ENCODE assay signal across 8 cellular contexts in genomic region chr10:17665742-17666141, GRCh38. TPM values are rescaled to one million over a fixed set of nuclear protein-coding genes. Genes with fewer than 3 reads are reported as not detected.
A peak's percentile ranks its signal among the peaks of the same experiment; 100 is the strongest.
DNase-seq lines count a peak whose midpoint lies in the region; ATAC-seq and TF ChIP-seq lines count a peak whose summit lies in the region.
"Had no signal": no experiment of that assay in that cellular context is flagged by ENCODE, and none has a peak within 500 bp of the region (broad histone marks: within the 10 kb centered on the region; RNA-seq: fewer than 3 reads in every experiment).

No MANE protein-coding gene starts in this region.

- H3K4me3 ChIP-seq in MG63 = 0 out of 2 replicates have a peak overlapping the region, but pooled peaks have one; percentile 1
- H3K4me3 ChIP-seq in mesenchymal stem cell (ENCODE audit: insufficient read depth in 1 of 2, low read depth in 1 of 2, low read length in 2 of 2) = no peak overlapping the region
- peak overlapping the region in 1 of 2 donors; percentile 4 for H3K4me3 ChIP-seq in vagina

- no peak overlapping the region for H2BK5ac ChIP-seq in mesenchymal stem cell (ENCODE audit: low read depth, low read length, poor library complexity, severe bottlenecking)

- peaks cover 10% of the 10 kb centered on the region for H3K79me1 ChIP-seq in mesenchymal stem cell (replicated peaks; ENCODE audit: low read length, poor library complexity, severe bottlenecking)

- H3K9me3 ChIP-seq in MG63 (no peaks in the 10 kb centered on the region), mesenchymal stem cell (ENCODE audit: control insufficient read depth, low read length) (no peaks in the 10 kb centered on the region), vagina (no peaks in the 10 kb centered on the region)

- peak overlapping the region; percentile 95 for H3K9ac ChIP-seq in mesenchymal stem cell (ENCODE audit: low read length)

- H3K27ac ChIP-seq in mesenchymal stem cell (ENCODE audit: low read length, poor library complexity, severe bottlenecking) (no peak overlapping the region), vagina (peak overlapping the region; percentile 92)

- H3K18ac ChIP-seq in mesenchymal stem cell (ENCODE audit: low read depth in 1 of 2, low read length in 2 of 2) = no peak overlapping the region

- H3K4me1 ChIP-seq in mesenchymal stem cell (ENCODE audit: control insufficient read depth, insufficient read depth, low read depth, low read length) = peaks cover 2% of the 10 kb centered on the region
- H3K4me1 ChIP-seq in vagina = peaks cover 22% of the 10 kb centered on the region

- no peak overlapping the region for H2BK15ac ChIP-seq in mesenchymal stem cell (ENCODE audit: low read depth, poor library complexity, severe bottlenecking)

- no peak for TF ChIP-seq POLR2A in vagina (IDR thresholded peaks at IDR 0.05)

- no peak overlapping the region for H2BK120ac ChIP-seq in mesenchymal stem cell (ENCODE audit: low read depth, low read length)

- no peak overlapping the region for H3K23ac ChIP-seq in mesenchymal stem cell (ENCODE audit: low read length in 2 of 2)

- ATAC-seq in GM18520 (IDR thresholded peaks at IDR 0.05; ENCODE audit: unreplicated experiment) = no peak

- H2BK12ac ChIP-seq in mesenchymal stem cell (ENCODE audit: low read length in 2 of 2) = no peak overlapping the region

- no peak overlapping the region for H3K4me2 ChIP-seq in mesenchymal stem cell (ENCODE audit: low read length, poor library complexity, severe bottlenecking)

- intact Hi-C loops in vagina (cut with DNase I) = no loop called here

- TF ChIP-seq CTCF in vagina (IDR thresholded peaks at IDR 0.05) = no peak

- no CpG with 5 or more reads among the region's 4 CpGs for WGBS in mesenchymal stem cell

- H4K91ac ChIP-seq in mesenchymal stem cell (ENCODE audit: low read length) = no peak overlapping the region

- H4K8ac ChIP-seq in mesenchymal stem cell (ENCODE audit: low read length) = no peak overlapping the region

- DNase-seq in MG63 (peak; percentile 29), dermis microvascular lymphatic vessel endothelial cell (ENCODE audit: low read depth in 2 of 2) (peak; percentile 7 to 77), mesenchymal stem cell (peak; percentile 94), vagina (ENCODE audit: extremely low spot score in 2 of 2) (no peak)
- DNase-seq in activated CD4-positive, alpha-beta T cell treated with anti-CD3 and anti-CD28 coated beads, Interleukin-2, amount 50 U/mL, for 1 hour = no peak
- no peak for DNase-seq in NK-92 treated with Interleukin-12 subunit alpha and Interleukin-12 subunit beta, amount 100 ng/mL, for 24 hours (lab: John Stamatoyannopoulos, UW)
- DNase-seq: stimulated activated CD4-positive, alpha-beta T cell treated with anti-CD3 and anti-CD28 coated beads, Interleukin-4, amount 100 ng/mL, for 4 hours had no signal

- no peak overlapping the region for H2AFZ ChIP-seq in mesenchymal stem cell (ENCODE audit: low read depth, low read length)

- H2AK5ac ChIP-seq in mesenchymal stem cell (ENCODE audit: low read length, severe bottlenecking) = no peak overlapping the region

- peaks cover 7% of the 10 kb centered on the region; the same call in 1 of the 2 replicates for H3K36me3 ChIP-seq in MG63
- H3K36me3 ChIP-seq in mesenchymal stem cell (ENCODE audit: control insufficient read depth in 1 of 2, insufficient read depth in 2 of 2, low read depth in 1 of 2, low read length in 2 of 2) = peaks cover 0 to 21% of the 10 kb centered on the region in 2 experiments
- H3K36me3 ChIP-seq in vagina = no peaks in the 10 kb centered on the region

- no peak overlapping the region for H3K4ac ChIP-seq in mesenchymal stem cell (ENCODE audit: low read depth in 1 of 2, low read length in 2 of 2)

- H3K14ac ChIP-seq in mesenchymal stem cell (ENCODE audit: low read length in 2 of 2) = no peak overlapping the region

- no peaks in the 10 kb centered on the region for H3K27me3 ChIP-seq in MG63
- no peaks in the 10 kb centered on the region for H3K27me3 ChIP-seq in mesenchymal stem cell (ENCODE audit: control insufficient read depth in 1 of 2, insufficient read depth in 1 of 2, low read length in 2 of 2)
- H3K27me3 ChIP-seq in vagina = no peaks in the 10 kb centered on the region

RNA-seq across cellular contexts. Expression of gene STAM, which starts 21.8 kb away (rescaled TPM):
- total RNA-seq in MG63 (2014; rRNA removed; shearing (Covaris generic); ENCODE audit: low replicate concordance) = 9.3 and 13.6 TPM in 2 replicates
- total RNA-seq in dermis microvascular lymphatic vessel endothelial cell = 7.7 and 9.6 TPM in 2 replicates
- 27.5 TPM for polyA plus RNA-seq in mesenchymal stem cell (2013, experiment 1 of 2)
- 26.7 TPM for polyA plus RNA-seq in mesenchymal stem cell (2013, experiment 2 of 2)
- 16.0 TPM for total RNA-seq in vagina

RNA-seq across cellular contexts. Expression of gene HACD1, which starts 48.6 kb away (rescaled TPM):
- 37.3 and 71.8 TPM in 2 replicates for total RNA-seq in MG63 (2014; rRNA removed; shearing (Covaris generic); ENCODE audit: low replicate concordance)
- 12.9 and 19.3 TPM in 2 replicates for total RNA-seq in dermis microvascular lymphatic vessel endothelial cell
- polyA plus RNA-seq in mesenchymal stem cell (2013, experiment 1 of 2) = 42.1 TPM
- polyA plus RNA-seq in mesenchymal stem cell (2013, experiment 2 of 2) = 45.0 TPM
- total RNA-seq in vagina = 6.4 TPM

Comparison
In these comparisons a context has a peak if more than half of its experiments do, and no peak if none do; other contexts are left out.
1. DNase-seq: peak in MG63 (single experiment), dermis microvascular lymphatic vessel endothelial cell (2 of 2) and mesenchymal stem cell (single experiment); none in vagina (0 of 2), activated CD4-positive, alpha-beta T cell treated with anti-CD3 and anti-CD28 coated beads, Interleukin-2, amount 50 U/mL, for 1 hour (single experiment) and NK-92 treated with Interleukin-12 subunit alpha and Interleukin-12 subunit beta, amount 100 ng/mL, for 24 hours (single experiment).